Comparison of ENCODE assay signal across 36 cellular contexts in genomic region chr5:31433229-31433628, GRCh38.
"Had no signal": no experiment of that assay in that cellular context is flagged by ENCODE, and none has a peak within 500 bp of the region (broad histone marks: within the 10 kb centered on the region; RNA-seq: fewer than 3 reads in every experiment).

No MANE protein-coding gene starts in this region.

- H3K9me3 ChIP-seq: adrenal gland, body of pancreas, breast epithelium had no signal

- H3K4me1 ChIP-seq: adrenal gland, breast epithelium had no signal

- H3K36me3 ChIP-seq: adrenal gland had no signal

- H3K27me3 ChIP-seq: adrenal gland, body of pancreas, brain microvascular endothelial cell, breast epithelium had no signal

- FAIRE-seq: TTC549 had no signal

- DNase-seq: activated CD4-positive, alpha-beta memory T cell treated with anti-CD3 and anti-CD28 coated beads, Interleukin-2, amount 10 ng/mL, durations not matched to agents 7 days and 5 days; activated CD4-positive, alpha-beta T cell treated with anti-CD3 and anti-CD28 coated beads for 1 hour; activated CD4-positive, alpha-beta T cell treated with anti-CD3 and anti-CD28 coated beads for 36 hours; activated CD4-positive, alpha-beta T cell treated with anti-CD3 and anti-CD28 coated beads for 48 hours; activated CD4-positive, alpha-beta T cell treated with anti-CD3 and anti-CD28 coated beads, Interleukin-2, amount 10 ng/mL, durations not matched to agents 7 days and 5 days; activated CD4-positive, alpha-beta T cell treated with anti-CD3 and anti-CD28 coated beads, Interleukin-2, amount 50 U/mL, for 48 hours; activated CD4-positive, CD25-positive, alpha-beta regulatory T cell; activated CD8-positive, alpha-beta memory T cell treated with anti-CD3 and anti-CD28 coated beads for 24 hours; activated CD8-positive, alpha-beta memory T cell treated with anti-CD3 and anti-CD28 coated beads, Interleukin-2, amount 10 ng/mL, durations not matched to agents 7 days and 5 days; activated CD8-positive, alpha-beta T cell treated with anti-CD3 and anti-CD28 coated beads, Interleukin-2, amount 10 ng/mL, durations not matched to agents 7 days and 5 days; activated effector memory CD4-positive, alpha-beta T cell treated with anti-CD3 and anti-CD28 coated beads, Interleukin-2, amount 50 U/mL, for 16 hours; activated gamma-delta T cell treated with Interleukin-2 at 50 U/mL for 16 hours; activated naive CD4-positive, alpha-beta T cell; activated naive CD4-positive, alpha-beta T cell treated with anti-CD3 and anti-CD28 coated beads for 36 hours; activated naive CD4-positive, alpha-beta T cell treated with anti-CD3 and anti-CD28 coated beads, Interleukin-2, amount 50 U/mL, for 16 hours; activated naive CD8-positive, alpha-beta T cell treated with anti-CD3 and anti-CD28 coated beads for 36 hours; activated T-cell treated with anti-CD3 and anti-CD28 coated beads for 4 hours; activated T-cell treated with anti-CD3 and anti-CD28 coated beads, Interleukin-2, amount 50 U/mL, for 1 hour; activated T-cell treated with anti-CD3 and anti-CD28 coated beads, Interleukin-2, amount 50 U/mL, for 4 hours; activated T-cell treated with anti-CD3 and anti-CD28 coated beads, Interleukin-2, amount 50 U/mL, for 72 hours; adrenal gland; amniotic stem cell; aorta; body of pancreas; brain microvascular endothelial cell; central memory CD4-positive, alpha-beta T cell; T-helper 1 cell; T-helper 2 cell; T-helper 9 cell; WERI-Rb-1 had no signal

- H3K27ac ChIP-seq: adrenal gland, body of pancreas, brain microvascular endothelial cell, breast epithelium, WERI-Rb-1 had no signal

- H3K4me3 ChIP-seq: adrenal gland, body of pancreas, breast epithelium had no signal

- ATAC-seq: activated CD4-positive, alpha-beta T cell treated with anti-CD3 and anti-CD28 coated beads for 36 hours; activated CD4-positive, CD25-positive, alpha-beta regulatory T cell treated with anti-CD3 and anti-CD28 coated beads, Interleukin-2, amount 50 U/mL, for 24 hours; activated CD8-positive, alpha-beta memory T cell treated with anti-CD3 and anti-CD28 coated beads, Interleukin-2, amount 10 ng/mL, durations not matched to agents 7 days and 5 days; activated CD8-positive, alpha-beta T cell treated with anti-CD3 and anti-CD28 coated beads, Interleukin-2, amount 10 ng/mL, durations not matched to agents 7 days and 5 days; activated naive CD4-positive, alpha-beta T cell treated with anti-CD3 and anti-CD28 coated beads, Interleukin-2, amount 50 U/mL, for 72 hours; activated T-cell treated with anti-CD3 and anti-CD28 coated beads, Interleukin-2, amount 50 U/mL, for 4 hours; activated T-cell treated with anti-CD3 and anti-CD28 coated beads, Interleukin-2, amount 50 U/mL, for 72 hours; activated T-helper 17 cell treated with anti-CD3 and anti-CD28 coated beads, Interleukin-2, amount 50 U/mL, for 72 hours; body of pancreas; WTC11 had no signal
